In the genomic region with DNA sequence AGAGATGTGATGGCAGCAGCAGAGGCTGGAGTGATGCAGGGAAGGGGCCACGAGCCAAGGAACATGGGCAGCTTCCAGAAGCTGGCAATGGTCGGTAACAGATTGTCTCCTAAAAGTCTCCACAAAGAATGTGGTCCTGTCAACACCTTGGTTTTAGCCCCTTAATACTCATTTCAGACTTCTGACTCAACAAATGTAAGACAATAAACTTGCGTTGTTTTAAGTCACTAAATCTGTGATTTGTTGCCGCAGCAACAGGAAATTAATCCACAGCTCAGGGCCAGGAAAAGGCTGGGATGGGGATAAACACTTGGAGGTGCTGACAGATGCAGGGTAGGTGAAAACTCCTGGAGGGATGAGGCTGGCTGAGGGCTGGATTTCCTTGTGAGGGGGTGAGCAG, we compare ENCODE assay signal across 17 cellular contexts.
DNase-seq lines count a peak whose midpoint lies in the region; ATAC-seq and TF ChIP-seq lines count a peak whose summit lies in the region.
"Had no signal": no experiment of that assay in that cellular context is flagged by ENCODE, and none has a peak within 500 bp of the region (broad histone marks: within the 10 kb centered on the region; RNA-seq: fewer than 3 reads in every experiment).

No MANE protein-coding gene starts in this region.

- no peak overlapping the region for H3K4me3 ChIP-seq in CD8-positive, alpha-beta T cell (ENCODE audit: low read depth, low read length)
- no peak overlapping the region for H3K4me3 ChIP-seq in HFF-Myc (replicated peaks; ENCODE audit: low read depth, low read length)
- H3K4me3 ChIP-seq: cardiac muscle cell, left ventricle myocardium inferior had no signal

- DNase-seq in CD8-positive, alpha-beta T cell: no peak
- DNase-seq in HFF-Myc (ENCODE audit: extremely low read depth, low read depth) (peak; percentile 71), chondrocyte (ENCODE audit: low spot score) (no peak), osteocyte (ENCODE audit: extremely low spot score, unreplicated experiment) (no peak)
- no peak for DNase-seq in activated effector memory CD4-positive, alpha-beta T cell treated with Interleukin-2 at 50 U/mL for 16 hours
- DNase-seq in stimulated activated CD4-positive, alpha-beta T cell treated with anti-CD3 and anti-CD28 coated beads, Interleukin-4, amount 100 ng/mL, for 1 hour: no peak
- DNase-seq: activated T-cell treated with anti-CD3 and anti-CD28 coated beads, Interleukin-2, amount 50 U/mL, for 1 hour; left ventricle myocardium inferior; NCI-H2171; right cardiac atrium; SIG-M5; stimulated activated CD4-positive, alpha-beta T cell treated with anti-CD3 and anti-CD28 coated beads, Interleukin-4, amount 100 ng/mL, for 4 hours; stimulated activated naive CD4-positive, alpha-beta T cell treated with Interleukin-2 at 50 U/mL for 16 hours had no signal

- peaks cover 71% of the 10 kb centered on the region for H3K4me1 Mint-ChIP-seq in CD8-positive, alpha-beta T cell (ENCODE audit: low read depth)
- H3K4me1 Mint-ChIP-seq in chondrocyte (ENCODE audit: low read depth) (peaks cover 31% of the 10 kb centered on the region), osteocyte (ENCODE audit: unreplicated experiment) (peaks cover 34% of the 10 kb centered on the region)

- H3K27me3 Mint-ChIP-seq in CD8-positive, alpha-beta T cell (ENCODE audit: low read depth): no peaks in the 10 kb centered on the region
- H3K27me3 Mint-ChIP-seq in chondrocyte (ENCODE audit: low read depth) (no peaks in the 10 kb centered on the region), osteocyte (ENCODE audit: unreplicated experiment) (no peaks in the 10 kb centered on the region)

- H3K4me3 Mint-ChIP-seq in CD8-positive, alpha-beta T cell: no peak overlapping the region
- H3K4me3 Mint-ChIP-seq in chondrocyte (ENCODE audit: unreplicated experiment) (no peak overlapping the region), osteocyte (ENCODE audit: unreplicated experiment) (no peak overlapping the region)
- H3K4me3 Mint-ChIP-seq: nephron had no signal

- peaks cover 5% of the 10 kb centered on the region for H3K9me3 ChIP-seq in CD8-positive, alpha-beta T cell (ENCODE audit: low read length)

- H3K27me3 ChIP-seq in CD8-positive, alpha-beta T cell (ENCODE audit: insufficient read depth, low read length): no peaks in the 10 kb centered on the region
- H3K27me3 ChIP-seq: cardiac muscle cell had no signal

- ATAC-seq in CD8-positive, alpha-beta T cell: no peak
- ATAC-seq in GM21786 (IDR thresholded peaks at IDR 0.05; ENCODE audit: unreplicated experiment): no peak
- ATAC-seq: right cardiac atrium had no signal

- H3K4me1 ChIP-seq in CD8-positive, alpha-beta T cell (ENCODE audit: insufficient read depth, low read length): peaks cover 36% of the 10 kb centered on the region

- CTCF ChIA-PET in CD8-positive, alpha-beta T cell (lab: Charles Lee): interaction anchor here (1.0 to 3.3 kb wide), 4 partner anchors 15 to 216 kb away, joined by 3 to 14 read pairs (median 6); no protein-coding TSS in a partner anchor

- TF ChIP-seq CTCF in CD8-positive, alpha-beta T cell (IDR thresholded peaks at IDR 0.05): no peak
- TF ChIP-seq CTCF in HFF-Myc (IDR thresholded peaks at IDR 0.05; ENCODE audit: low read depth, low read length, missing control alignments): no peak
- TF ChIP-seq CTCF in chondrocyte (IDR thresholded peaks at IDR 0.05): no peak
- TF ChIP-seq CTCF in osteocyte (IDR thresholded peaks at IDR 0.05): no peak

- H3K36me3 ChIP-seq in CD8-positive, alpha-beta T cell (ENCODE audit: insufficient read depth, low read length): peaks cover 27% of the 10 kb centered on the region
- H3K36me3 ChIP-seq: cardiac muscle cell had no signal

- peaks cover 80% of the 10 kb centered on the region for H3K36me3 Mint-ChIP-seq in CD8-positive, alpha-beta T cell
- peaks cover 31% of the 10 kb centered on the region for H3K36me3 Mint-ChIP-seq in chondrocyte (ENCODE audit: low read depth)
- peaks cover 47% of the 10 kb centered on the region for H3K36me3 Mint-ChIP-seq in osteocyte (ENCODE audit: unreplicated experiment)

- POLR2A ChIA-PET in CD8-positive, alpha-beta T cell (lab: Charles Lee): interaction anchor here (0.8 to 1.8 kb wide), 3 partner anchors 30 to 177 kb away, joined by 3 to 7 read pairs (median 3); no protein-coding TSS in a partner anchor

- H3K9me3 Mint-ChIP-seq in CD8-positive, alpha-beta T cell: peaks cover 11% of the 10 kb centered on the region
- H3K9me3 Mint-ChIP-seq in chondrocyte (ENCODE audit: low read depth) (peaks cover 29% of the 10 kb centered on the region), osteocyte (ENCODE audit: unreplicated experiment) (peaks cover 10% of the 10 kb centered on the region)

- no peak overlapping the region for H3K27ac ChIP-seq in CD8-positive, alpha-beta T cell (ENCODE audit: low read depth, low read length)
- H3K27ac ChIP-seq: left ventricle myocardium inferior, VCaP had no signal

- peak overlapping the region; percentile 82 for H3K27ac Mint-ChIP-seq in CD8-positive, alpha-beta T cell
- H3K27ac Mint-ChIP-seq in chondrocyte (ENCODE audit: unreplicated experiment): peak overlapping the region; percentile 45
- H3K27ac Mint-ChIP-seq in osteocyte (ENCODE audit: unreplicated experiment): peak overlapping the region; percentile 23
- H3K27ac Mint-ChIP-seq: nephron had no signal

- intact Hi-C loops in CD8-positive, alpha-beta T cell (cut with DNase I, micrococcal nuclease): loop anchor here in 1 of 2 experiments (5.0 kb wide), 3 partner anchors 33 to 217 kb away; no protein-coding TSS in a partner anchor

Comparison
In these comparisons a context has a peak if more than half of its experiments do, and no peak if none do; other contexts are left out.
1. H3K27ac Mint-ChIP-seq: peak in every context shown above with its lines; median percentile 82 in CD8-positive, alpha-beta T cell; 45 in chondrocyte; 23 in osteocyte.